In the genomic region with DNA sequence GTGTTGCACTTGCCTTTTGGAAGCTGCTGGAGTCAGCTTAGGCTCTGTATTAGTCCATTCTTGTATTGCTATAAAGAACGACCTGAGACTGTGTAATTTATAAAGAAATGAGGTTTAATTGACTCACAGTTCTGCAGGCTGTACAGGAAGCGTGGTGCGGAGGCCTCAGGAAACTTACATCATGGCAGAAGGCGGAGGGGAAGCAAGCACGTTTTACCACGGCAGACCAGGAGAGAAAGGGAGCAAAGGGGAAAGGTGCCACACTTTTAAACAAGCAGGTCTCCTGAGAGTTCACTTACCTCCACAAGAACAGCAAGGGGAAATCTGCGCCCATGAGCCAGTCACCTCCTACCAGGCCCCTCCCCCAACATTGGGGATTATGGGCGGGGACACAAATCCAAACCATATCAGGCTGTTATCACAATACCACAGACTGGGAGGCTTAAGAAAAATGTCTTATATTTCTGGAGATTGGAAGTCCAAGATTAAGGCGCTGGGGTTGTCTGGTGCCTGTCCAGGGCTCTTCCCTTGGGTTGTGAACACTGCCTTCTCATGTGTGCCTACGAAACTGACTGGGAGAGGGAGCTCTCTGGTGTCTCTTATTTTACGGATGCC, we compare ENCODE assay signal across 17 cellular contexts. TPM values are rescaled to one million over a fixed set of nuclear protein-coding genes. Genes with fewer than 3 reads are reported as not detected.
DNase-seq lines count a peak whose midpoint lies in the region; ATAC-seq and TF ChIP-seq lines count a peak whose summit lies in the region.
"Had no signal": no experiment of that assay in that cellular context is flagged by ENCODE, and none has a peak within 500 bp of the region (broad histone marks: within the 10 kb centered on the region; RNA-seq: fewer than 3 reads in every experiment).

No MANE protein-coding gene starts in this region.

- H3K27me3 ChIP-seq in spleen (replicated peaks in 1 of 7) (no peaks in the 10 kb centered on the region), heart right ventricle (no peaks in the 10 kb centered on the region), adrenal gland (no peaks in the 10 kb centered on the region)
- no peaks in the 10 kb centered on the region for H3K27me3 ChIP-seq in CD4-positive, alpha-beta memory T cell (ENCODE audit: insufficient read depth, low read length)

- peaks cover 4 to 47% (median 31%) of the 10 kb centered on the region in 6 donors for H3K4me1 ChIP-seq in spleen
- peaks cover 11% of the 10 kb centered on the region for H3K4me1 ChIP-seq in CD4-positive, alpha-beta memory T cell (ENCODE audit: insufficient read depth, low read length)
- peaks cover 4 to 27% (median 18%) of the 10 kb centered on the region in 9 donors for H3K4me1 ChIP-seq in heart right ventricle
- peaks cover 0 to 9% of the 10 kb centered on the region in 2 donors for H3K4me1 ChIP-seq in adrenal gland (replicated peaks in 1 of 2)

- TF ChIP-seq CTCF in spleen (IDR thresholded peaks at IDR 0.05 in 8 of 11, conservative IDR thresholded peaks at IDR 0.05 in 3 of 11) (no peak), heart right ventricle (IDR thresholded peaks at IDR 0.05) (no peak), adrenal gland (IDR thresholded peaks at IDR 0.05) (no peak)

- CTCF ChIA-PET in CD4-positive, alpha-beta memory T cell (lab: Charles Lee; ENCODE audit: partially characterized antibody): interaction anchor here (1.7 to 6.8 kb wide), 2 partner anchors 30 to 43 kb away, joined by 3 to 36 read pairs; a partner anchor contains a TSS

- H3K36me3 ChIP-seq in KOPT-K1 (ENCODE audit: insufficient read depth, low read length) (peaks cover 17% of the 10 kb centered on the region), spleen (peaks cover 0 to 11% (median 3%) of the 10 kb centered on the region in 6 donors), heart right ventricle (peaks cover 0 to 9% (median 0%) of the 10 kb centered on the region in 9 donors), adrenal gland (replicated peaks in 1 of 2) (no peaks in the 10 kb centered on the region)
- no peaks in the 10 kb centered on the region for H3K36me3 ChIP-seq in CD4-positive, alpha-beta memory T cell (ENCODE audit: insufficient read depth, low read length)

- intact Hi-C loops in spleen (cut with DNase I; ENCODE audit: low total_unique reads) (loop anchor here (10.0 kb wide), 1 partner anchor 144 kb away; no protein-coding TSS in a partner anchor), heart right ventricle (cut with DNase I) (loop anchor here in 6 of 10 donors (5.0 to 10.0 kb wide), 7 partner anchors 46 to 876 kb away; a partner anchor contains a TSS), adrenal gland (cut with DNase I) (loop anchor here in 1 of 2 donors (10.0 kb wide), 1 partner anchor 144 kb away; no protein-coding TSS in a partner anchor)
- intact Hi-C loops in CD4-positive, alpha-beta memory T cell (cut with micrococcal nuclease): no loop called here

- no peak for ATAC-seq in activated naive CD8-positive, alpha-beta T cell treated with anti-CD3 and anti-CD28 coated beads, Interleukin-2, amount 50 U/mL, for 24 hours
- no peak for ATAC-seq in heart right ventricle
- ATAC-seq: sciatic nerve had no signal

- peaks cover 4% of the 10 kb centered on the region for H3K36me3 Mint-ChIP-seq in activated naive CD8-positive, alpha-beta T cell treated with anti-CD3 and anti-CD28 coated beads, Interleukin-2, amount 50 U/mL, for 24 hours (ENCODE audit: low read depth)
- peaks cover 9% of the 10 kb centered on the region for H3K36me3 Mint-ChIP-seq in activated naive CD8-positive, alpha-beta T cell treated with anti-CD3 and anti-CD28 coated beads for 36 hours
- H3K36me3 Mint-ChIP-seq in CD4-positive, alpha-beta memory T cell: peaks cover 0 to under 1% of the 10 kb centered on the region in 2 donors

- peaks cover 45% of the 10 kb centered on the region for H3K4me1 Mint-ChIP-seq in activated naive CD8-positive, alpha-beta T cell treated with anti-CD3 and anti-CD28 coated beads, Interleukin-2, amount 50 U/mL, for 24 hours
- peaks cover 25% of the 10 kb centered on the region for H3K4me1 Mint-ChIP-seq in activated naive CD8-positive, alpha-beta T cell treated with anti-CD3 and anti-CD28 coated beads for 36 hours
- H3K4me1 Mint-ChIP-seq in CD4-positive, alpha-beta memory T cell: peaks cover 6 to 40% (median 14%) of the 10 kb centered on the region in 4 donors

- no peaks in the 10 kb centered on the region for H3K27me3 Mint-ChIP-seq in activated naive CD8-positive, alpha-beta T cell treated with anti-CD3 and anti-CD28 coated beads, Interleukin-2, amount 50 U/mL, for 24 hours
- H3K27me3 Mint-ChIP-seq in activated naive CD8-positive, alpha-beta T cell treated with anti-CD3 and anti-CD28 coated beads for 36 hours: no peaks in the 10 kb centered on the region
- H3K27me3 Mint-ChIP-seq in CD4-positive, alpha-beta memory T cell: no peaks in the 10 kb centered on the region
- H3K27me3 Mint-ChIP-seq: B cell had no signal

- peak overlapping the region; percentile 96 for H3K27ac ChIP-seq in KOPT-K1 (ENCODE audit: low read depth, low read length, poor library complexity, severe bottlenecking)
- peak overlapping the region in 6 of 8 donors; percentile 19 to 62 (median 32) for H3K27ac ChIP-seq in spleen
- no peak overlapping the region for H3K27ac ChIP-seq in CD4-positive, alpha-beta memory T cell (ENCODE audit: low read depth, low read length)
- H3K27ac ChIP-seq in heart right ventricle: no peak overlapping the region
- no peak overlapping the region for H3K27ac ChIP-seq in adrenal gland
- H3K27ac ChIP-seq: coronary artery had no signal

- no peak overlapping the region for H3K4me3 ChIP-seq in spleen
- no peak overlapping the region for H3K4me3 ChIP-seq in CD4-positive, alpha-beta memory T cell (ENCODE audit: low read length in 2 of 2)
- no peak overlapping the region for H3K4me3 ChIP-seq in heart right ventricle
- H3K4me3 ChIP-seq in adrenal gland: no peak overlapping the region
- H3K4me3 ChIP-seq: coronary artery had no signal

- POLR2A ChIA-PET in CD4-positive, alpha-beta memory T cell (lab: Charles Lee; ENCODE audit: partially characterized antibody): no interaction called here

- DNase-seq in activated naive CD8-positive, alpha-beta T cell treated with anti-CD3 and anti-CD28 coated beads, Interleukin-2, amount 50 U/mL, for 24 hours: peak; percentile 25
- no peak for DNase-seq in activated naive CD8-positive, alpha-beta T cell treated with anti-CD3 and anti-CD28 coated beads for 36 hours
- peak; percentile 35 to 54 for DNase-seq in activated CD4-positive, alpha-beta T cell treated with anti-CD3 and anti-CD28 coated beads, Interleukin-2, amount 50 U/mL, for 48 hours
- DNase-seq in spleen: no peak
- no peak for DNase-seq in CD4-positive, alpha-beta memory T cell
- DNase-seq in heart right ventricle: no peak
- DNase-seq in adrenal gland: no peak
- DNase-seq: activated CD8-positive, alpha-beta memory T cell treated with anti-CD3 and anti-CD28 coated beads, Interleukin-2, amount 50 U/mL, for 48 hours; DMS79 treated with DMSO at 0.1 percent for 48 hours; mesendoderm; SHP77; stimulated activated CD4-positive, alpha-beta T cell treated with anti-CD3 and anti-CD28 coated beads, Interleukin-4, amount 100 ng/mL, for 4 hours had no signal

- TF ChIP-seq POLR2A in spleen (IDR thresholded peaks at IDR 0.05) (no peak), adrenal gland (IDR thresholded peaks at IDR 0.05) (no peak)

- H3K9me3 ChIP-seq in KOPT-K1 (ENCODE audit: insufficient read depth, low read length, poor library complexity, severe bottlenecking) (no peaks in the 10 kb centered on the region), spleen (no peaks in the 10 kb centered on the region), heart right ventricle (no peaks in the 10 kb centered on the region), adrenal gland (replicated peaks in 1 of 3) (no peaks in the 10 kb centered on the region)
- H3K9me3 ChIP-seq in CD4-positive, alpha-beta memory T cell (ENCODE audit: control insufficient read depth in 1 of 2, low read length in 2 of 2): no peaks in the 10 kb centered on the region

- H3K4me3 Mint-ChIP-seq in activated naive CD8-positive, alpha-beta T cell treated with anti-CD3 and anti-CD28 coated beads, Interleukin-2, amount 50 U/mL, for 24 hours: peak overlapping the region; percentile 12
- H3K4me3 Mint-ChIP-seq in activated naive CD8-positive, alpha-beta T cell treated with anti-CD3 and anti-CD28 coated beads for 36 hours: no peak overlapping the region
- no peak overlapping the region for H3K4me3 Mint-ChIP-seq in CD4-positive, alpha-beta memory T cell
- H3K4me3 Mint-ChIP-seq: B cell had no signal

- peak overlapping the region; percentile 15 for H3K27ac Mint-ChIP-seq in activated naive CD8-positive, alpha-beta T cell treated with anti-CD3 and anti-CD28 coated beads, Interleukin-2, amount 50 U/mL, for 24 hours
- no peak overlapping the region for H3K27ac Mint-ChIP-seq in activated naive CD8-positive, alpha-beta T cell treated with anti-CD3 and anti-CD28 coated beads for 36 hours
- peak overlapping the region in 3 of 7 donors; percentile 42 to 76 (median 66) for H3K27ac Mint-ChIP-seq in CD4-positive, alpha-beta memory T cell

- no peaks in the 10 kb centered on the region for H3K9me3 Mint-ChIP-seq in activated naive CD8-positive, alpha-beta T cell treated with anti-CD3 and anti-CD28 coated beads, Interleukin-2, amount 50 U/mL, for 24 hours
- H3K9me3 Mint-ChIP-seq in activated naive CD8-positive, alpha-beta T cell treated with anti-CD3 and anti-CD28 coated beads for 36 hours: no peaks in the 10 kb centered on the region
- no peaks in the 10 kb centered on the region for H3K9me3 Mint-ChIP-seq in CD4-positive, alpha-beta memory T cell

- whole genome bisulfite sequencing in spleen, 5 donors: 51 to 65% (median 59%) methylated on average over 11 of the region's 11 CpGs
- 78 to 84% methylated on average over 11 of the region's 11 CpGs for WGBS in heart right ventricle, 2 donors
- WGBS in adrenal gland, 4 donors: 77 to 87% (median 79%) methylated on average over 11 of the region's 11 CpGs

RNA-seq across cellular contexts. Expression of a gene that starts 3.6 kb away (rescaled TPM):
- total RNA-seq in activated naive CD8-positive, alpha-beta T cell treated with anti-CD3 and anti-CD28 coated beads for 36 hours: 10 to 100 TPM; 26.9 to 29.3 TPM
- total RNA-seq in spleen (10 to 100 TPM; 18.8 to 51.5 (median 32.3) TPM), heart right ventricle (10 to 100 TPM; 15.1 to 22.8 (median 19.1) TPM), adrenal gland (10 to 100 TPM; 22.2 to 67.5 (median 38.1) TPM)
- polyA plus RNA-seq in spleen (10 to 100 TPM; 20.8 to 69.8 (median 67.0) TPM), heart right ventricle (10 to 100 TPM in 1 of 2 donors, 1 to 10 TPM in 1; 7.6 to 24.7 TPM), adrenal gland (100 to 1,000 TPM in 1 of 3 donors, 10 to 100 TPM in 1, 1 to 10 TPM in 1; 4.3 to 131 (median 87.1) TPM)
- 10 to 100 TPM; 48.7 to 53.9 TPM for total RNA-seq in CD4-positive, alpha-beta memory T cell
- polyA plus RNA-seq in CD4-positive, alpha-beta memory T cell: 1 to 10 TPM in 1 of 2 donors, under 1 TPM in 1; 0.93 to 5.9 TPM

RNA-seq across cellular contexts. Expression of a gene that starts 28.9 kb away (rescaled TPM):
- 10 to 100 TPM; 37.1 to 45.5 TPM for total RNA-seq in activated naive CD8-positive, alpha-beta T cell treated with anti-CD3 and anti-CD28 coated beads for 36 hours
- total RNA-seq in spleen (10 to 100 TPM; 18.2 to 51.1 (median 37.9) TPM), heart right ventricle (10 to 100 TPM; 10.4 to 24.6 (median 17.4) TPM), adrenal gland (10 to 100 TPM; 13.3 to 37.7 (median 27.2) TPM)
- polyA plus RNA-seq in spleen (10 to 100 TPM; 32.6 to 36.4 (median 34.6) TPM), heart right ventricle (10 to 100 TPM; 19.0 to 49.9 TPM), adrenal gland (10 to 100 TPM; 20.8 to 83.1 (median 55.3) TPM)
- total RNA-seq in CD4-positive, alpha-beta memory T cell: 10 to 100 TPM; 98.9 to 99.5 TPM
- 10 to 100 TPM; 19.3 to 31.7 TPM for polyA plus RNA-seq in CD4-positive, alpha-beta memory T cell

RNA-seq across cellular contexts. Expression of a gene that starts 44.2 kb away (rescaled TPM):
- total RNA-seq in activated naive CD8-positive, alpha-beta T cell treated with anti-CD3 and anti-CD28 coated beads for 36 hours: 100 to 1,000 TPM; 116 to 121 TPM
- 10 to 100 TPM; 14.0 to 27.9 (median 18.1) TPM for total RNA-seq in spleen
- polyA plus RNA-seq in spleen: 10 to 100 TPM; 19.3 to 38.9 (median 31.6) TPM
- 10 to 100 TPM; 18.8 TPM for total RNA-seq in CD4-positive, alpha-beta memory T cell
- 10 to 100 TPM; 29.4 to 50.3 TPM for polyA plus RNA-seq in CD4-positive, alpha-beta memory T cell
- 10 to 100 TPM in 3 of 10 donors, 1 to 10 TPM in 7; 6.4 to 12.4 (median 9.3) TPM for total RNA-seq in heart right ventricle
- polyA plus RNA-seq in heart right ventricle: 10 to 100 TPM in 1 of 2 donors, 1 to 10 TPM in 1; 9.2 to 18.5 TPM
- 10 to 100 TPM; 12.3 to 40.4 (median 23.4) TPM for total RNA-seq in adrenal gland
- polyA plus RNA-seq in adrenal gland: 10 to 100 TPM; 10.4 to 15.4 (median 11.1) TPM

RNA-seq across cellular contexts. Expression of a gene that starts 45.8 kb away (rescaled TPM):
- total RNA-seq in activated naive CD8-positive, alpha-beta T cell treated with anti-CD3 and anti-CD28 coated beads for 36 hours: under 1 TPM in 1 of 2 experiments, not detected in 1; 0.31 TPM
- total RNA-seq in spleen: under 1 TPM in 2 of 7 donors, not detected in 5; 0.25 to 0.85 TPM
- not detected for polyA plus RNA-seq in spleen
- total RNA-seq in CD4-positive, alpha-beta memory T cell: under 1 TPM in 1 of 2 experiments, not detected in 1; 0.39 TPM
- under 1 TPM in 1 of 2 donors, not detected in 1; 0.14 TPM for polyA plus RNA-seq in CD4-positive, alpha-beta memory T cell
- total RNA-seq in heart right ventricle: under 1 TPM in 3 of 10 donors, not detected in 7; 0.19 to 0.28 (median 0.23) TPM
- polyA plus RNA-seq in heart right ventricle: not detected
- total RNA-seq in adrenal gland: 1 to 10 TPM in 2 of 8 donors, under 1 TPM in 4, not detected in 2; 0.25 to 1.8 (median 0.84) TPM
- polyA plus RNA-seq in adrenal gland: under 1 TPM in 1 of 3 donors, not detected in 2; 0.16 TPM
- total RNA-seq: B cell, sciatic nerve had no signal
- polyA plus RNA-seq: keratinocyte had no signal

Comparison
In these comparisons a context has a peak if more than half of its experiments do, and no peak if none do; other contexts are left out.
1. DNase-seq: peak in activated naive CD8-positive, alpha-beta T cell treated with anti-CD3 and anti-CD28 coated beads, Interleukin-2, amount 50 U/mL, for 24 hours (single experiment) and activated CD4-positive, alpha-beta T cell treated with anti-CD3 and anti-CD28 coated beads, Interleukin-2, amount 50 U/mL, for 48 hours (2 of 2); none in activated naive CD8-positive, alpha-beta T cell treated with anti-CD3 and anti-CD28 coated beads for 36 hours (single experiment), spleen (single experiment), CD4-positive, alpha-beta memory T cell (0 of 5), heart right ventricle (0 of 2) and adrenal gland (0 of 7).
2. H3K27ac ChIP-seq: peak in KOPT-K1 (single experiment) and spleen (6 of 8); none in CD4-positive, alpha-beta memory T cell (single experiment), heart right ventricle (0 of 10) and adrenal gland (0 of 5).